In the genomic region with DNA sequence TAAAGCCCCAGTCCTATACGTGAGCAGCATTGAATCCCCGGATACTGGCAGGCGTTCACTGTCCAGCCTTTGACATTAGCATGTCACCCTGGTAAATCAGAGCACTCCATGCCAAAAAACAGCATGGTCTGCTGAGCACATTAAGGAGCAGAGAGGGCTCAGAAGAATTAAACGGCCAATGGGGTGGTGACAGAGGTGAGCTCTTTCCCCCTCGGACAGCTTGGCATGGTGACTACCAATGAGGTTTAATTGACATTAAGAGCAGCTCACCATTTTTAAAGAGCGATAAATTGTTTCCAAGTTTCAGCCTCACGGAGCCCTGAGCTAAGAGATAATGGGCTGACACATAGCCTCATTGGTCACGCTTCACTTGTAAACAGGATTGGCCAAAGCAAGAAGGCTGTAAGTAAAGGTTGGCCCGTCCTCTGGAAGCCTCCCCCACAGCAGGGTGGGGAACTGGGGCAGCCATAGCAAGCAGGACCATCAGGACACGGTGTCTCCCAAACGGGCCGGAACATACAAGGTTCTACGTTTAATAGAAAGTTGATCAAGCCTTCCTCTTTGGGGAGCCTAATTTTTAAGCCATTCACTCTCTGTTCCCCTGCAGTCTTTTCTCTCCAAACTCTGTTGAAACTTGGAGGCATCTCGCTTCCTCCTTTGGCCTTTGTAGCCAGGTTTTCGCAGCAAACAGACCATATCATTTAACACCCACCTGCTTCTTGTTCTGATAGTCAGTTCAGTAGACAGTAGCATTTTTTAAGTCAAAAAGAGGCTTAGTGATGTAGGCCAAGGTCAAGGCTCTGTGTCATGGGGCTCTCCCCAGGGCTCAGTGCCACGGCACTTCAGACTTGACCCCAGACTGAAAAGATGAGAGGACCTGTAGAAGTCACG, we compare ENCODE assay signal across 13 cellular contexts. TPM values are rescaled to one million over a fixed set of nuclear protein-coding genes. Genes with fewer than 3 reads are reported as not detected.
DNase-seq lines count a peak whose midpoint lies in the region; ATAC-seq and TF ChIP-seq lines count a peak whose summit lies in the region.
"Had no signal": no experiment of that assay in that cellular context is flagged by ENCODE, and none has a peak within 500 bp of the region (broad histone marks: within the 10 kb centered on the region; RNA-seq: fewer than 3 reads in every experiment).

No MANE protein-coding gene starts in this region.

- H3K27me3 Mint-ChIP-seq in activated CD4-positive, alpha-beta T cell treated with anti-CD3 and anti-CD28 coated beads, Interleukin-2, amount 10 ng/mL, durations not matched to agents 7 days and 5 days = no peaks in the 10 kb centered on the region

- no peaks in the 10 kb centered on the region for H3K27me3 ChIP-seq in cardiac muscle cell
- H3K27me3 ChIP-seq in aorta (ENCODE audit: control insufficient read depth in 1 of 2, insufficient read depth in 2 of 2, low read length in 1 of 2) = no peaks in the 10 kb centered on the region
- H3K27me3 ChIP-seq: suprapubic skin had no signal

- no peak overlapping the region for H3K4me3 ChIP-seq in cardiac muscle cell
- no peak overlapping the region for H3K4me3 ChIP-seq in aorta (ENCODE audit: low read length in 2 of 2)
- H3K4me3 ChIP-seq: SK-N-MC, suprapubic skin had no signal

- POLR2A ChIA-PET in activated CD4-positive, alpha-beta T cell treated with anti-CD3 and anti-CD28 coated beads, Interleukin-2, amount 10 ng/mL, durations not matched to agents 7 days and 5 days (lab: Charles Lee) = no interaction called here

- intact Hi-C loops in aorta (cut with DNase I) = loop anchor here in 1 of 2 donors (5.0 kb wide), 1 partner anchor 177 kb away; no protein-coding TSS in a partner anchor

- H3K4me3 Mint-ChIP-seq in activated CD4-positive, alpha-beta T cell treated with anti-CD3 and anti-CD28 coated beads, Interleukin-2, amount 10 ng/mL, durations not matched to agents 7 days and 5 days = no peak overlapping the region

- no peak for ATAC-seq in aorta (ENCODE audit: low FRiP score)
- ATAC-seq in HG03039 (IDR thresholded peaks at IDR 0.05; ENCODE audit: unreplicated experiment) = no peak
- no peak for ATAC-seq in left lobe of liver

- TF ChIP-seq CTCF in cardiac muscle cell (IDR thresholded peaks at IDR 0.05; ENCODE audit: low read depth, low read length) = no peak

- peaks cover 8% of the 10 kb centered on the region for H3K4me1 ChIP-seq in cardiac muscle cell (ENCODE audit: low read depth)
- H3K4me1 ChIP-seq in aorta (ENCODE audit: control insufficient read depth in 1 of 2, insufficient read depth in 2 of 2, low read length in 2 of 2) = peaks cover 0 to 3% of the 10 kb centered on the region in 2 donors

- H3K4me1 Mint-ChIP-seq in activated CD4-positive, alpha-beta T cell treated with anti-CD3 and anti-CD28 coated beads, Interleukin-2, amount 10 ng/mL, durations not matched to agents 7 days and 5 days = peaks cover 6% of the 10 kb centered on the region

- CTCF ChIA-PET in activated CD4-positive, alpha-beta T cell treated with anti-CD3 and anti-CD28 coated beads, Interleukin-2, amount 10 ng/mL, durations not matched to agents 7 days and 5 days (lab: Charles Lee) = interaction anchor here (1.2 to 2.3 kb wide), 2 partner anchors 24 to 175 kb away, joined by 4 to 5 read pairs; no protein-coding TSS in a partner anchor

- peak overlapping the region; percentile 42 for H3K27ac ChIP-seq in cardiac muscle cell
- no peak overlapping the region for H3K27ac ChIP-seq in aorta (ENCODE audit: low read depth in 1 of 2, low read length in 2 of 2)
- H3K27ac ChIP-seq: 22Rv1, SK-N-MC, suprapubic skin had no signal

- H3K9me3 ChIP-seq in cardiac muscle cell (ENCODE audit: low read depth) (no peaks in the 10 kb centered on the region), aorta (ENCODE audit: control insufficient read depth, low read length) (no peaks in the 10 kb centered on the region)
- H3K9me3 ChIP-seq: suprapubic skin had no signal

- DNase-seq in NCI-H1694 (lab: John Stamatoyannopoulos, UW) (peak; percentile 5), NCI-H1694 treated with DMSO at 0.1 percent for 48 hours (lab: John Stamatoyannopoulos, UW) (no peak), MV-4-11 (lab: John Stamatoyannopoulos, UW) (peak; percentile 34), cardiac muscle cell (ENCODE audit: low read depth in 1 of 2, low spot score in 1 of 2) (no peak), aorta (peak; percentile 16 to 62), left lobe of liver (ENCODE audit: low spot score) (no peak)
- no peak for DNase-seq in activated CD4-positive, alpha-beta T cell treated with anti-CD3 and anti-CD28 coated beads, Interleukin-2, amount 10 ng/mL, durations not matched to agents 7 days and 5 days
- DNase-seq: NCI-H226 had no signal

- H3K27ac Mint-ChIP-seq in activated CD4-positive, alpha-beta T cell treated with anti-CD3 and anti-CD28 coated beads, Interleukin-2, amount 10 ng/mL, durations not matched to agents 7 days and 5 days = no peak overlapping the region

- 72 to 73% methylated on average over 17 of the region's 17 CpGs for WGBS in aorta, 2 donors

- peaks cover 49% of the 10 kb centered on the region for H3K36me3 ChIP-seq in cardiac muscle cell
- peaks cover 2 to 5% of the 10 kb centered on the region in 2 donors for H3K36me3 ChIP-seq in aorta (ENCODE audit: control insufficient read depth in 1 of 2, insufficient read depth in 2 of 2, low read length in 1 of 2)

- no peaks in the 10 kb centered on the region for H3K9me3 Mint-ChIP-seq in activated CD4-positive, alpha-beta T cell treated with anti-CD3 and anti-CD28 coated beads, Interleukin-2, amount 10 ng/mL, durations not matched to agents 7 days and 5 days

- H3K36me3 Mint-ChIP-seq in activated CD4-positive, alpha-beta T cell treated with anti-CD3 and anti-CD28 coated beads, Interleukin-2, amount 10 ng/mL, durations not matched to agents 7 days and 5 days (ENCODE audit: low read depth) = peaks cover 9% of the 10 kb centered on the region

RNA-seq across cellular contexts. Expression of gene QRFP, which starts 25.9 kb away (rescaled TPM):
- total RNA-seq in cardiac muscle cell (not detected in 2 replicates), aorta (not detected), left lobe of liver (not detected)
- polyA plus RNA-seq in cardiac muscle cell (0.45 TPM in 1 of 2 replicates, not detected in the other), aorta (not detected)
- total RNA-seq in activated CD4-positive, alpha-beta T cell treated with anti-CD3 and anti-CD28 coated beads, Interleukin-2, amount 10 ng/mL, durations not matched to agents 7 days and 5 days = not detected
- total RNA-seq: activated CD8-positive, alpha-beta memory T cell treated with anti-CD3 and anti-CD28 coated beads for 36 hours; suprapubic skin had no signal

RNA-seq across cellular contexts. Expression of gene ABL1, which starts 35.7 kb away (rescaled TPM):
- total RNA-seq in cardiac muscle cell = 71.6 and 97.1 TPM in 2 replicates
- 41.8 and 60.5 TPM in 2 replicates for polyA plus RNA-seq in cardiac muscle cell
- 10 to 100 TPM; 91.7 to 98.7 TPM for total RNA-seq in aorta
- 10 to 100 TPM; 12.8 to 38.5 TPM for polyA plus RNA-seq in aorta
- total RNA-seq in activated CD4-positive, alpha-beta T cell treated with anti-CD3 and anti-CD28 coated beads, Interleukin-2, amount 10 ng/mL, durations not matched to agents 7 days and 5 days = 10 to 100 TPM; 33.5 to 37.3 TPM
- 27.1 TPM for total RNA-seq in left lobe of liver

Comparison
In these comparisons a context has a peak if more than half of its experiments do, and no peak if none do; other contexts are left out.
1. DNase-seq: peak in NCI-H1694 (single experiment), MV-4-11 (single experiment) and aorta (2 of 2); none in NCI-H1694 treated with DMSO at 0.1 percent for 48 hours (single experiment), cardiac muscle cell (0 of 2), activated CD4-positive, alpha-beta T cell treated with anti-CD3 and anti-CD28 coated beads, Interleukin-2, amount 10 ng/mL, durations not matched to agents 7 days and 5 days (single experiment) and left lobe of liver (single experiment).